1 cellular context compared by ENCODE assay signal in genomic region chr3:150419076-150419868, GRCh38.
TF ChIP-seq lines count a peak whose summit lies in the region.

No MANE protein-coding gene starts in this region.

TF ChIP-seq in A549, 52 proteins besides CTCF, POLR2A, EP300 and RAD21 (continued from another document):
- TF ChIP-seq, protein P1, sequence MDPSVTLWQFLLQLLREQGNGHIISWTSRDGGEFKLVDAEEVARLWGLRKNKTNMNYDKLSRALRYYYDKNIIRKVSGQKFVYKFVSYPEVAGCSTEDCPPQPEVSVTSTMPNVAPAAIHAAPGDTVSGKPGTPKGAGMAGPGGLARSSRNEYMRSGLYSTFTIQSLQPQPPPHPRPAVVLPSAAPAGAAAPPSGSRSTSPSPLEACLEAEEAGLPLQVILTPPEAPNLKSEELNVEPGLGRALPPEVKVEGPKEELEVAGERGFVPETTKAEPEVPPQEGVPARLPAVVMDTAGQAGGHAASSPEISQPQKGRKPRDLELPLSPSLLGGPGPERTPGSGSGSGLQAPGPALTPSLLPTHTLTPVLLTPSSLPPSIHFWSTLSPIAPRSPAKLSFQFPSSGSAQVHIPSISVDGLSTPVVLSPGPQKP (IDR thresholded peaks at IDR 0.05; ENCODE audit: low read depth, low read length), result no peak
- TF ChIP-seq EHF (CRISPR knock-in tag; IDR thresholded peaks at IDR 0.05) (no peak), RARB (CRISPR knock-in tag; IDR thresholded peaks at IDR 0.05) (no peak)
- TF ChIP-seq, protein P2, sequence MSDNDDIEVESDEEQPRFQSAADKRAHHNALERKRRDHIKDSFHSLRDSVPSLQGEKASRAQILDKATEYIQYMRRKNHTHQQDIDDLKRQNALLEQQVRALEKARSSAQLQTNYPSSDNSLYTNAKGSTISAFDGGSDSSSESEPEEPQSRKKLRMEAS (IDR thresholded peaks at IDR 0.05), result no peak
